Comparison of ENCODE assay signal across 1 cellular context in the genomic region with DNA sequence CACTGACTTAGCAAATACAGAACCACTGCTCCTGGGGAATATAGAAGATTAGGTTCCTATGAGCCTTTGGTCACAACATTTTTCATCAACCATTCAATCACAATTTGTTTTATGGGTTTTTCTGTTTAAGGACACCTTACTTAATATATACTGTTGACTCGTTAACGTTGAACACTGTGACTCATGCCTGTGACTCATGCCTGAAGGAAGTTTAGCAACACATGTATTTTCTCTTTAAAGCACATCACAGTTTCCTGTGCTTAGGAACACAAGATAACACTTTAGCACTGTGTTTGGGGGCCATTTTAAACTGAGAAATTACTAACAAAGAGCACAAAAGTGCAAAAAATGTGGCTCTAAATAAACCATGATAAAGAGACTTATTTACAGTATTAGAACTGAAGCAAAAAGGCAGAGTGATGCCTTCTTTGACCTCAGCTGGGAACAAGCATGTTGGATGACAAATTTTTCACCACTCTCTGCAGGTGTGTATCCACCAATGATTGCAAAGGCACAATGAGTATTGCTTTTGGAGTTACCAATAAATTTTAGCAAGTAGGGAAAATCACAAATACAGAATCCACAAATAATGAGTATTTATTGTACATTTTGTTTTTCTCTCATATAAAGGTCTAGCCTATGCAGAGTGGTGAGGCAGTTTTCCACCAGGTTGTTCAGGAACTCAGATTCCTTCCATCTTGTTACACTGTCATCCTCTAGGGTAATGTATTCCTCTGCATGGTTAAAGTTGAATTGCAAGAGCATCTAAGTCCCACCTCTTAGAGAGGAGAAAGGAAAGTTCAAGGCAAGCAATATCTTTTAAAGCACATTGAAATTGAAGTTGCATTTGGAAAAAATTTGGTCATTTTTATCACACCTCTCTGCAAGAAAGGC.
A peak's percentile ranks its signal among the peaks of the same experiment; 100 is the strongest.
TF ChIP-seq lines count a peak whose summit lies in the region.

No MANE protein-coding gene starts in this region.

TF ChIP-seq in HEK293, 187 proteins besides CTCF, POLR2A, EP300 and RAD21 (continued from another document):
- TF ChIP-seq, protein P1, sequence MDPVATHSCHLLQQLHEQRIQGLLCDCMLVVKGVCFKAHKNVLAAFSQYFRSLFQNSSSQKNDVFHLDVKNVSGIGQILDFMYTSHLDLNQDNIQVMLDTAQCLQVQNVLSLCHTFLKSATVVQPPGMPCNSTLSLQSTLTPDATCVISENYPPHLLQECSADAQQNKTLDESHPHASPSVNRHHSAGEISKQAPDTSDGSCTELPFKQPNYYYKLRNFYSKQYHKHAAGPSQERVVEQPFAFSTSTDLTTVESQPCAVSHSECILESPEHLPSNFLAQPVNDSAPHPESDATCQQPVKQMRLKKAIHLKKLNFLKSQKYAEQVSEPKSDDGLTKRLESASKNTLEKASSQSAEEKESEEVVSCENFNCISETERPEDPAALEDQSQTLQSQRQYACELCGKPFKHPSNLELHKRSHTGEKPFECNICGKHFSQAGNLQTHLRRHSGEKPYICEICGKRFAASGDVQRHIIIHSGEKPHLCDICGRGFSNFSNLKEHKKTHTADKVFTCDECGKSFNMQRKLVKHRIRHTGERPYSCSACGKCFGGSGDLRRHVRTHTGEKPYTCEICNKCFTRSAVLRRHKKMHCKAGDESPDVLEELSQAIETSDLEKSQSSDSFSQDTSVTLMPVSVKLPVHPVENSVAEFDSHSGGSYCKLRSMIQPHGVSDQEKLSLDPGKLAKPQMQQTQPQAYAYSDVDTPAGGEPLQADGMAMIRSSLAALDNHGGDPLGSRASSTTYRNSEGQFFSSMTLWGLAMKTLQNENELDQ (tag by site-specific recombination; IDR thresholded peaks at IDR 0.05; ENCODE audit: low read depth): no peak
- TF ChIP-seq ZNF623 (tag by site-specific recombination; IDR thresholded peaks at IDR 0.05) (no peak), ZNF184 (tag by site-specific recombination; IDR thresholded peaks at IDR 0.05) (peak; percentile 82), ZBTB17 (tag by site-specific recombination; IDR thresholded peaks at IDR 0.05) (peak; percentile 19; the same call in 1 of the 2 replicates), ZNF335 (tag by site-specific recombination; conservative IDR thresholded peaks at IDR 0.05) (peak; percentile 32; the same call in 1 of the 2 replicates), ZNF221 (tag by site-specific recombination; IDR thresholded peaks at IDR 0.05; ENCODE audit: borderline replicate concordance) (no peak), ZNF660 (tag by site-specific recombination; IDR thresholded peaks at IDR 0.05) (0 out of 2 replicates have a peak, but pooled peaks have one; percentile 50), PRDM1 (tag by site-specific recombination; IDR thresholded peaks at IDR 0.05) (0 out of 2 replicates have a peak, but pooled peaks have one; percentile 28), ZNF121 (tag by site-specific recombination; IDR thresholded peaks at IDR 0.05) (no peak), ZNF394 (tag by site-specific recombination; IDR thresholded peaks at IDR 0.05; ENCODE audit: borderline replicate concordance) (peak; percentile 49), ZNF266 (tag by site-specific recombination; IDR thresholded peaks at IDR 0.05; ENCODE audit: low read depth) (no peak), ZEB2 (tag by site-specific recombination; IDR thresholded peaks at IDR 0.05) (peak; percentile 70; the same call in 1 of the 2 replicates), ZNF223 (tag by site-specific recombination; IDR thresholded peaks at IDR 0.05) (no peak)
- TF ChIP-seq, protein P2, sequence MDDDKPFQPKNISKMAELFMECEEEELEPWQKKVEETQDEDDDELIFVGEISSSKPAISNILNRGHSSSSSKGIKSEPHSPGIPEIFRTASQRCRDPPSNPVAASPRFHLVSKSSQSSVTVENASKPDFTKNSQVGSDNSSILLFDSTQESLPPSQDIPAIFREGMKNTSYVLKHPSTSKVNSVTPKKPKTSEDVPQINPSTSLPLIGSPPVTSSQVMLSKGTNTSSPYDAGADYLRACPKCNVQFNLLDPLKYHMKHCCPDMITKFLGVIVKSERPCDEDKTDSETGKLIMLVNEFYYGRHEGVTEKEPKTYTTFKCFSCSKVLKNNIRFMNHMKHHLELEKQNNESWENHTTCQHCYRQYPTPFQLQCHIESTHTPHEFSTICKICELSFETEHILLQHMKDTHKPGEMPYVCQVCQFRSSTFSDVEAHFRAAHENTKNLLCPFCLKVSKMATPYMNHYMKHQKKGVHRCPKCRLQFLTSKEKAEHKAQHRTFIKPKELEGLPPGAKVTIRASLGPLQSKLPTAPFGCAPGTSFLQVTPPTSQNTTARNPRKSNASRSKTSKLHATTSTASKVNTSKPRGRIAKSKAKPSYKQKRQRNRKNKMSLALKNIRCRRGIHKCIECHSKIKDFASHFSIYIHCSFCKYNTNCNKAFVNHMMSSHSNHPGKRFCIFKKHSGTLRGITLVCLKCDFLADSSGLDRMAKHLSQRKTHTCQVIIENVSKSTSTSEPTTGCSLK (tag by site-specific recombination; IDR thresholded peaks at IDR 0.05): no peak
- TF ChIP-seq, protein P3, sequence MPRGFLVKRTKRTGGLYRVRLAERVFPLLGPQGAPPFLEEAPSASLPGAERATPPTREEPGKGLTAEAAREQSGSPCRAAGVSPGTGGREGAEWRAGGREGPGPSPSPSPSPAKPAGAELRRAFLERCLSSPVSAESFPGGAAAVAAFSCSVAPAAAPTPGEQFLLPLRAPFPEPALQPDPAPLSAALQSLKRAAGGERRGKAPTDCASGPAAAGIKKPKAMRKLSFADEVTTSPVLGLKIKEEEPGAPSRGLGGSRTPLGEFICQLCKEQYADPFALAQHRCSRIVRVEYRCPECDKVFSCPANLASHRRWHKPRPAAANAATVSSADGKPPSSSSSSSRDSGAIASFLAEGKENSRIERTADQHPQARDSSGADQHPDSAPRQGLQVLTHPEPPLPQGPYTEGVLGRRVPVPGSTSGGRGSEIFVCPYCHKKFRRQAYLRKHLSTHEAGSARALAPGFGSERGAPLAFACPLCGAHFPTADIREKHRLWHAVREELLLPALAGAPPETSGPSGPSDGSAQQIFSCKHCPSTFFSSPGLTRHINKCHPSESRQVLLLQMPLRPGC (tag by site-specific recombination; IDR thresholded peaks at IDR 0.05): peak; percentile 70; the same call in 1 of the 2 replicates
